Comparison of ENCODE assay signal across 8 cellular contexts in genomic region chr10:79488303-79488702, GRCh38. TPM values are rescaled to one million over a fixed set of nuclear protein-coding genes. Genes with fewer than 3 reads are reported as not detected.
A peak's percentile ranks its signal among the peaks of the same experiment; 100 is the strongest.
DNase-seq lines count a peak whose midpoint lies in the region; ATAC-seq and TF ChIP-seq lines count a peak whose summit lies in the region.

No MANE protein-coding gene starts in this region.

- TF ChIP-seq EP300 in Ishikawa (IDR thresholded peaks at IDR 0.05; ENCODE audit: borderline replicate concordance) = 0 out of 2 replicates have a peak, but pooled peaks have one; percentile 26

- no peaks in the 10 kb centered on the region for H3K9me3 ChIP-seq in endodermal cell (ENCODE audit: control insufficient read depth, low read length)
- no peaks in the 10 kb centered on the region for H3K9me3 ChIP-seq in lower lobe of right lung
- H3K9me3 ChIP-seq in upper lobe of right lung = no peaks in the 10 kb centered on the region

- 86 to 92% methylated on average over 4 to 5 of the region's 5 CpGs for WGBS in endodermal cell (ENCODE audit: insufficient coverage in 1 of 2, insufficient read length in 1 of 2), 2 experiments

- H3K27ac Mint-ChIP-seq in endodermal cell = no peak overlapping the region

- no peak overlapping the region for H3K4me3 Mint-ChIP-seq in endodermal cell
- no peak overlapping the region for H3K4me3 Mint-ChIP-seq in activated T-cell treated with anti-CD3 and anti-CD28 coated beads, Interleukin-2, amount 50 U/mL, for 4 hours

- intact Hi-C loops in lower lobe of right lung (cut with DNase I) (no loop called here), upper lobe of right lung (cut with DNase I) (no loop called here)

- H3K4me1 Mint-ChIP-seq in endodermal cell = peaks cover 1% of the 10 kb centered on the region
- H3K4me1 Mint-ChIP-seq in activated T-cell treated with anti-CD3 and anti-CD28 coated beads, Interleukin-2, amount 50 U/mL, for 4 hours (ENCODE audit: low read depth) = no peaks in the 10 kb centered on the region

- peak; percentile 76 to 79 for ATAC-seq in lower lobe of right lung
- ATAC-seq in upper lobe of right lung = peak; percentile 79
- ATAC-seq in HG02840 (IDR thresholded peaks at IDR 0.05; ENCODE audit: low FRiP score, unreplicated experiment) = no peak
- ATAC-seq in activated T-cell treated with anti-CD3 and anti-CD28 coated beads, Interleukin-2, amount 50 U/mL, for 4 hours = no peak

- no peak for TF ChIP-seq RAD21 in Ishikawa (IDR thresholded peaks at IDR 0.05; ENCODE audit: low read depth)

- H3K9ac ChIP-seq in endodermal cell (ENCODE audit: extremely low read depth, low read length, poor library complexity, severe bottlenecking) = no peak overlapping the region

- H3K36me3 ChIP-seq in endodermal cell (ENCODE audit: control insufficient read depth, insufficient read depth, low read length) (no peaks in the 10 kb centered on the region), lower lobe of right lung (no peaks in the 10 kb centered on the region), upper lobe of right lung (no peaks in the 10 kb centered on the region)

- H3K4me3 ChIP-seq in endodermal cell (ENCODE audit: low read length) (no peak overlapping the region), lower lobe of right lung (no peak overlapping the region), upper lobe of right lung (no peak overlapping the region)

- no peaks in the 10 kb centered on the region for H3K27me3 Mint-ChIP-seq in endodermal cell (ENCODE audit: insufficient read depth)
- H3K27me3 Mint-ChIP-seq in activated T-cell treated with anti-CD3 and anti-CD28 coated beads, Interleukin-2, amount 50 U/mL, for 4 hours (ENCODE audit: low read depth) = no peaks in the 10 kb centered on the region

- no peaks in the 10 kb centered on the region for H3K36me3 Mint-ChIP-seq in endodermal cell (ENCODE audit: low read depth)
- H3K36me3 Mint-ChIP-seq in activated T-cell treated with anti-CD3 and anti-CD28 coated beads, Interleukin-2, amount 50 U/mL, for 4 hours (ENCODE audit: insufficient read depth) = no peaks in the 10 kb centered on the region

- no peaks in the 10 kb centered on the region for H3K9me3 Mint-ChIP-seq in endodermal cell
- no peaks in the 10 kb centered on the region for H3K9me3 Mint-ChIP-seq in activated T-cell treated with anti-CD3 and anti-CD28 coated beads, Interleukin-2, amount 50 U/mL, for 4 hours

- TF ChIP-seq CTCF in endodermal cell (conservative IDR thresholded peaks at IDR 0.05) (no peak), lower lobe of right lung (IDR thresholded peaks at IDR 0.05) (no peak), upper lobe of right lung (IDR thresholded peaks at IDR 0.05) (no peak)

- no peaks in the 10 kb centered on the region for H3K27me3 ChIP-seq in endodermal cell (ENCODE audit: control insufficient read depth, insufficient read depth, low read length, poor library complexity, severe bottlenecking)
- no peaks in the 10 kb centered on the region for H3K27me3 ChIP-seq in lower lobe of right lung (ENCODE audit: low read depth)
- H3K27me3 ChIP-seq in upper lobe of right lung = no peaks in the 10 kb centered on the region

- DNase-seq in endodermal cell (peak; percentile 76), lower lobe of right lung (no peak), upper lobe of right lung (no peak)
- DNase-seq in activated CD8-positive, alpha-beta memory T cell treated with anti-CD3 and anti-CD28 coated beads, Interleukin-2, amount 50 U/mL, for 4 hours = no peak
- DNase-seq in activated T-cell treated with anti-CD3 and anti-CD28 coated beads, Interleukin-2, amount 50 U/mL, for 4 hours = no peak
- DNase-seq in stimulated activated CD4-positive, alpha-beta T cell treated with anti-CD3 and anti-CD28 coated beads, Interleukin-12 subunit alpha, Interleukin-12 subunit beta, amount 100 ng/mL, for 4 hours = no peak

- H3K4me1 ChIP-seq in endodermal cell (ENCODE audit: control insufficient read depth, insufficient read depth, low read length) = no peaks in the 10 kb centered on the region
- peaks cover 23% of the 10 kb centered on the region for H3K4me1 ChIP-seq in lower lobe of right lung
- H3K4me1 ChIP-seq in upper lobe of right lung = peaks cover 16% of the 10 kb centered on the region

- H3K27ac ChIP-seq in endodermal cell (ENCODE audit: low read depth, low read length) (no peak overlapping the region), lower lobe of right lung (peak overlapping the region; percentile 64), upper lobe of right lung (peak overlapping the region; percentile 66)

TF ChIP-seq in Ishikawa, 13 proteins besides CTCF, POLR2A, EP300 and RAD21:
- TF ChIP-seq CREB1 (IDR thresholded peaks at IDR 0.05; ENCODE audit: low read depth) = no peak
- TF ChIP-seq TCF12 (IDR thresholded peaks at IDR 0.05; ENCODE audit: low read depth) = no peak
- TF ChIP-seq TEAD4 (IDR thresholded peaks at IDR 0.05) = peak; percentile 68; the same call in 1 of the 2 replicates
- TF ChIP-seq, protein P1, sequence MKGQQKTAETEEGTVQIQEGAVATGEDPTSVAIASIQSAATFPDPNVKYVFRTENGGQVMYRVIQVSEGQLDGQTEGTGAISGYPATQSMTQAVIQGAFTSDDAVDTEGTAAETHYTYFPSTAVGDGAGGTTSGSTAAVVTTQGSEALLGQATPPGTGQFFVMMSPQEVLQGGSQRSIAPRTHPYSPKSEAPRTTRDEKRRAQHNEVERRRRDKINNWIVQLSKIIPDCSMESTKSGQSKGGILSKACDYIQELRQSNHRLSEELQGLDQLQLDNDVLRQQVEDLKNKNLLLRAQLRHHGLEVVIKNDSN (IDR thresholded peaks at IDR 0.05) = no peak
- TF ChIP-seq, protein P2, sequence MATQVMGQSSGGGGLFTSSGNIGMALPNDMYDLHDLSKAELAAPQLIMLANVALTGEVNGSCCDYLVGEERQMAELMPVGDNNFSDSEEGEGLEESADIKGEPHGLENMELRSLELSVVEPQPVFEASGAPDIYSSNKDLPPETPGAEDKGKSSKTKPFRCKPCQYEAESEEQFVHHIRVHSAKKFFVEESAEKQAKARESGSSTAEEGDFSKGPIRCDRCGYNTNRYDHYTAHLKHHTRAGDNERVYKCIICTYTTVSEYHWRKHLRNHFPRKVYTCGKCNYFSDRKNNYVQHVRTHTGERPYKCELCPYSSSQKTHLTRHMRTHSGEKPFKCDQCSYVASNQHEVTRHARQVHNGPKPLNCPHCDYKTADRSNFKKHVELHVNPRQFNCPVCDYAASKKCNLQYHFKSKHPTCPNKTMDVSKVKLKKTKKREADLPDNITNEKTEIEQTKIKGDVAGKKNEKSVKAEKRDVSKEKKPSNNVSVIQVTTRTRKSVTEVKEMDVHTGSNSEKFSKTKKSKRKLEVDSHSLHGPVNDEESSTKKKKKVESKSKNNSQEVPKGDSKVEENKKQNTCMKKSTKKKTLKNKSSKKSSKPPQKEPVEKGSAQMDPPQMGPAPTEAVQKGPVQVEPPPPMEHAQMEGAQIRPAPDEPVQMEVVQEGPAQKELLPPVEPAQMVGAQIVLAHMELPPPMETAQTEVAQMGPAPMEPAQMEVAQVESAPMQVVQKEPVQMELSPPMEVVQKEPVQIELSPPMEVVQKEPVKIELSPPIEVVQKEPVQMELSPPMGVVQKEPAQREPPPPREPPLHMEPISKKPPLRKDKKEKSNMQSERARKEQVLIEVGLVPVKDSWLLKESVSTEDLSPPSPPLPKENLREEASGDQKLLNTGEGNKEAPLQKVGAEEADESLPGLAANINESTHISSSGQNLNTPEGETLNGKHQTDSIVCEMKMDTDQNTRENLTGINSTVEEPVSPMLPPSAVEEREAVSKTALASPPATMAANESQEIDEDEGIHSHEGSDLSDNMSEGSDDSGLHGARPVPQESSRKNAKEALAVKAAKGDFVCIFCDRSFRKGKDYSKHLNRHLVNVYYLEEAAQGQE (IDR thresholded peaks at IDR 0.05; ENCODE audit: low read depth) = no peak
- 0 out of 2 replicates have a peak, but pooled peaks have one; percentile 37 for TF ChIP-seq CEBPB (IDR thresholded peaks at IDR 0.05)

RNA-seq across cellular contexts. Expression of gene EIF5AL1, which starts 24.0 kb away (rescaled TPM):
- total RNA-seq in endodermal cell (under 1 TPM; 0.22 to 0.62 TPM), lower lobe of right lung (not detected), upper lobe of right lung (0.14 TPM)
- 1.7 TPM for polyA plus RNA-seq in endodermal cell (2013, experiment 1 of 2)
- 1.9 TPM for polyA plus RNA-seq in endodermal cell (2013, experiment 2 of 2)
- total RNA-seq in activated T-cell treated with anti-CD3 and anti-CD28 coated beads, Interleukin-2, amount 50 U/mL, for 4 hours = 1 to 10 TPM in 1 of 3 donors, under 1 TPM in 2; 0.46 to 2.2 (median 0.49) TPM

RNA-seq across cellular contexts. Expression of gene ZCCHC24, which starts 42.9 kb away (rescaled TPM):
- total RNA-seq in endodermal cell (10 to 100 TPM in 1 of 2 donors, 1 to 10 TPM in 1; 7.6 to 10.7 TPM), lower lobe of right lung (34.7 TPM), upper lobe of right lung (32.4 TPM)
- polyA plus RNA-seq in endodermal cell (2013, experiment 1 of 2) = 11.2 TPM
- 11.5 TPM for polyA plus RNA-seq in endodermal cell (2013, experiment 2 of 2)
- under 1 TPM; 0.26 to 0.92 (median 0.63) TPM for total RNA-seq in activated T-cell treated with anti-CD3 and anti-CD28 coated beads, Interleukin-2, amount 50 U/mL, for 4 hours

Comparison
In these comparisons a context has a peak if more than half of its experiments do, and no peak if none do; other contexts are left out.
1. ATAC-seq: peak in lower lobe of right lung (2 of 2) and upper lobe of right lung (single experiment); none in HG02840 (single experiment) and activated T-cell treated with anti-CD3 and anti-CD28 coated beads, Interleukin-2, amount 50 U/mL, for 4 hours (0 of 2).
2. RNA of gene ZCCHC24, which starts 42.9 kb away (total RNA-seq): 34.7 TPM in lower lobe of right lung (single experiment), 32.4 TPM in upper lobe of right lung (single experiment) and 7.6 to 10.7 TPM in endodermal cell; 0.26 to 0.92 TPM in activated T-cell treated with anti-CD3 and anti-CD28 coated beads, Interleukin-2, amount 50 U/mL, for 4 hours; every median in the first group is over 4 times any median in the second.